8 cellular contexts compared by ENCODE assay signal in the genomic region with DNA sequence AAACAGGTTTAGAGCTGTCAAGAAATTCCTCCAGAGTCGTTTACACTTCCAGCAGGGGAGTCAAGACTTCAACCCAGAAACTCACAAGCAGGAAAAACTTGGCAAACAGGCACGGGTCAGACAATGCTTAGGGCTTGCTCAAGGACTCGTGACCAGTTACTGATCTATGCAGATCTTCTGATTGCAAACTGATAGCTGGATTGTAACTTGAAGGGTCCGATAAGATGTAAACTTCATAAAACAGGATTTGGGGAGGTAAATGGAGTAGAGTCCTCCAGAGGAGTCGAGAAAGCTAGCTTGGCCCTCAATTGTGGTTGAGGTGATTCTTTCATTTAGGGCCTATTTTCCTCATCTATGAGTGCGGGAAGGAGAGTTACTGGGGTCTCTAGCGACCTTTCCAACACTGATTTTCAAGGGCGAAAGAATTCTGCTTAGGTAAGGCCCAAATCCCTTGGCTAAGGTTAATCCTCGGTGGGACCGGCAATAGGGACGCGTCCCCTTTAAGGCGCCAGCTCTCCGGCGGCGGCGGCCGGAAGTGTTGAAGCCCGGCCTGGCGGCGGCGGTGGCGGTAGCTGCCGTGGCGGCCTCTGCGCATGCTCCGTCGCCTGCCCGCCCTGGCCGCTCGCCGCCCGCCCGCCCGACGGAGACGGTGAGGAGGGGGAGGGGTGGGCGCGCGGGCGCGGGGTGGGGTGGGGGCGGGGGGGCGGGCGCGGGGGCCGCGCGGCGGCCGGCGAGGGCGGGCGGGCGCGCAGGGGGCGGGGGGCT.
DNase-seq lines count a peak whose midpoint lies in the region; ATAC-seq and TF ChIP-seq lines count a peak whose summit lies in the region.

A gene with protein sequence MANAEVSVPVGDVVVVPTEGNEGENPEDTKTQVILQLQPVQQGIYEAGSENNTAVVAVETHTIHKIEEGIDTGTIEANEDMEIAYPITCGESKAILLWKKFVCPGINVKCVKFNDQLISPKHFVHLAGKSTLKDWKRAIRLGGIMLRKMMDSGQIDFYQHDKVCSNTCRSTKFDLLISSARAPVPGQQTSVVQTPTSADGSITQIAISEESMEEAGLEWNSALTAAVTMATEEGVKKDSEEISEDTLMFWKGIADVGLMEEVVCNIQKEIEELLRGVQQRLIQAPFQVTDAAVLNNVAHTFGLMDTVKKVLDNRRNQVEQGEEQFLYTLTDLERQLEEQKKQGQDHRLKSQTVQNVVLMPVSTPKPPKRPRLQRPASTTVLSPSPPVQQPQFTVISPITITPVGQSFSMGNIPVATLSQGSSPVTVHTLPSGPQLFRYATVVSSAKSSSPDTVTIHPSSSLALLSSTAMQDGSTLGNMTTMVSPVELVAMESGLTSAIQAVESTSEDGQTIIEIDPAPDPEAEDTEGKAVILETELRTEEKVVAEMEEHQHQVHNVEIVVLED (plus strand): TSS at position 594 of the 765 bp plus-strand sequence. CDS start 14,829 bp downstream, outside the sequence.

- ATAC-seq in GM19043 (IDR thresholded peaks at IDR 0.05; ENCODE audit: low read depth, unreplicated experiment) (peak; percentile 65), HG03342 (IDR thresholded peaks at IDR 0.05; ENCODE audit: unreplicated experiment) (peak; percentile 74)

- TF ChIP-seq CTCF in AG10803 (conservative IDR thresholded peaks at IDR 0.05; ENCODE audit: low read length) (peak; percentile 9), choroid plexus epithelial cell (conservative IDR thresholded peaks at IDR 0.05; ENCODE audit: low read depth, low read length) (no peak)

- H3K4me3 ChIP-seq in AG10803 (ENCODE audit: low read length) (peak within 1 kb of the TSS; percentile 82), choroid plexus epithelial cell (ENCODE audit: low read depth, low read length) (peak within 1 kb of the TSS; percentile 77)

- DNase-seq in AG10803 (ENCODE audit: low read depth): peak; percentile 84
- peak; percentile 66 for DNase-seq in NCI-H510A (lab: John Stamatoyannopoulos, UW)
- peak; percentile 90 for DNase-seq in activated CD4-positive, alpha-beta T cell treated with anti-CD3 and anti-CD28 coated beads for 48 hours
- DNase-seq in choroid plexus epithelial cell (ENCODE audit: low read depth): peak; percentile 89
- peak; percentile 90 for DNase-seq in kidney tubule cell (ENCODE audit: low spot score)
- peak; percentile 77 to 85 for DNase-seq in stimulated activated CD4-positive, alpha-beta T cell treated with anti-CD3 and anti-CD28 coated beads, Interleukin-15, amount 100 ng/mL, for 48 hours (ENCODE audit: low read depth in 2 of 2)

Comparison
In these comparisons a context has a peak if more than half of its experiments do, and no peak if none do; other contexts are left out.
1. Peak in every context shown above with its lines: DNase-seq, ATAC-seq and H3K4me3 ChIP-seq.